ENCODE assay signal across 8 cellular contexts in genomic region chr7:32988148-32988547, GRCh38. TPM values are rescaled to one million over a fixed set of nuclear protein-coding genes. Genes with fewer than 3 reads are reported as not detected.
DNase-seq lines count a peak whose midpoint lies in the region; ATAC-seq lines count a peak whose summit lies in the region.
"Not testable (repeated sequence)": the region's sequence is repeated elsewhere in the genome, so short reads cannot be mapped to it uniquely, and the experiment has no call there.

No MANE protein-coding gene starts in this region.

- not testable (repeated sequence) for H3K9me3 ChIP-seq in SJCRH30 (replicated peaks)

- H3K27me3 ChIP-seq in SJCRH30: not testable (repeated sequence)

- not testable (repeated sequence) for H3K36me3 ChIP-seq in SJCRH30

- H3K4me1 ChIP-seq in SJCRH30: not testable (repeated sequence)

- peak; percentile 71 for ATAC-seq in GM18870 (IDR thresholded peaks at IDR 0.05; ENCODE audit: unreplicated experiment)
- peak; percentile 90 for ATAC-seq in GM21390 (IDR thresholded peaks at IDR 0.05; ENCODE audit: unreplicated experiment)
- ATAC-seq in HG02642 (IDR thresholded peaks at IDR 0.05; ENCODE audit: poor library complexity, unreplicated experiment): peak; percentile 81
- ATAC-seq in HG03159 (IDR thresholded peaks at IDR 0.05; ENCODE audit: unreplicated experiment): peak; percentile 47

- H3K27ac ChIP-seq in SJCRH30: peak overlapping the region; percentile 13; the same call in 1 of the 2 replicates

- DNase-seq in COLO668 (lab: John Stamatoyannopoulos, UW; ENCODE audit: unreplicated experiment) (peak; percentile 54), NCI-H146 treated with DMSO at 0.1 percent for 48 hours (lab: John Stamatoyannopoulos, UW; ENCODE audit: unreplicated experiment) (peak; percentile 87), SJCRH30 (peak; percentile 40 to 64), foreskin melanocyte (peak; percentile 19)

- H3K4me3 ChIP-seq in SJCRH30: not testable (repeated sequence)

RNA-seq across cellular contexts. Expression of gene FKBP9, which starts 30.9 kb away (rescaled TPM):
- total RNA-seq in SJCRH30 (2014; rRNA removed; shearing (Covaris generic)): 61.8 and 73.5 TPM in 2 replicates

Comparison
In these comparisons a context has a peak if more than half of its experiments do, and no peak if none do; other contexts are left out.
1. DNase-seq: peak in every context shown above with its lines; median percentile 87 in NCI-H146 treated with DMSO at 0.1 percent for 48 hours; 54 in COLO668; 52 in SJCRH30; 19 in foreskin melanocyte.